Comparison of ENCODE assay signal across 8 cellular contexts in the genomic region with DNA sequence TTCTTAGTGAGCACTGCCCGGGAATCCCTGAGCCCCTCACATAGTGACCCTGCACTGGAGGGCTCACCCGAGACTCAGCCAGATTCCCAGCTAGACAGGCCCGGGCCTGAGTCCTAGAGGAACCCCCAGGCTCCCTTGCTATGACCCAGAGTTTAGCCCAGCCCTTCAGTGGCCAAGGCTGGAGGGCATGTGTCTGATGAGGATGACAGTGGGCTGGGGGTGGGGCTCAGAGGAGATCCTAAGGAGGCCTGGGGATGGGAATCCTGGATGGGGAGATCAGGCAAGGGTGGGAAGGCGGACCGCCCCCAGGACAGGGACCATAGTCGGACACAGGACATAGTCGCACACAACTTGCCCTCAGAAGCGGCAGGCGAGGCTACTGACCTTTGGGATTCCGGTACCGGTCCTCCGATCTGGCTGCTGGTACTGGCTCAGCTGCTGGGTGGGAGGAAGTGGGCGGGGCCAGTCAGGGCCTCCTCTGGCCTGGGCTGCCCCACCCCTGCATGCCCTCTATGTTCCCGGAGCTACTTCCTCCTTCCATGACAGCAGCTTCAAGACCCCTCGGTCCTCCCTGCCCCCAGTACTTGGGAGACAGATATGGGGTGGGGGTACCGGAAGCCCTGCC. TPM values are rescaled to one million over a fixed set of nuclear protein-coding genes. Genes with fewer than 3 reads are reported as not detected.
DNase-seq lines count a peak whose midpoint lies in the region; ATAC-seq and TF ChIP-seq lines count a peak whose summit lies in the region.

No MANE protein-coding gene starts in this region.

- TF ChIP-seq POLR2A in esophagus squamous epithelium (IDR thresholded peaks at IDR 0.05) = no peak

- no peaks in the 10 kb centered on the region for H3K9me3 ChIP-seq in esophagus squamous epithelium

- H3K4me3 ChIP-seq in esophagus squamous epithelium = peak overlapping the region in 2 of 4 donors; percentile 27 to 53

- peaks cover 4% of the 10 kb centered on the region for H3K27me3 Mint-ChIP-seq in activated CD4-positive, alpha-beta T cell treated with anti-CD3 and anti-CD28 coated beads, Interleukin-2, amount 10 ng/mL, durations not matched to agents 24 days and 14 days

- peaks cover 18% of the 10 kb centered on the region for H3K4me1 Mint-ChIP-seq in activated CD4-positive, alpha-beta T cell treated with anti-CD3 and anti-CD28 coated beads, Interleukin-2, amount 10 ng/mL, durations not matched to agents 24 days and 14 days

- DNase-seq in ELR (ENCODE audit: low read depth) = peak; percentile 32
- DNase-seq in activated CD4-positive, alpha-beta T cell treated with anti-CD3 and anti-CD28 coated beads, Interleukin-2, amount 10 ng/mL, durations not matched to agents 24 days and 14 days = peak; percentile 89
- DNase-seq in esophagus squamous epithelium (lab: John Stamatoyannopoulos, UW) = no peak
- DNase-seq in stimulated activated CD4-positive, alpha-beta T cell treated with anti-CD3 and anti-CD28 coated beads, Interleukin-12 subunit alpha, Interleukin-12 subunit beta, amount 100 ng/mL, for 4 hours = peak; percentile 55
- DNase-seq in inferior parietal cortex (ENCODE audit: extremely low spot score) = no peak
- DNase-seq in DMS79 treated with DMSO at 0.1 percent for 48 hours (lab: John Stamatoyannopoulos, UW) = no peak
- no peak for DNase-seq in DMS 273 (lab: John Stamatoyannopoulos, UW; ENCODE audit: unreplicated experiment)

- H3K27ac Mint-ChIP-seq in activated CD4-positive, alpha-beta T cell treated with anti-CD3 and anti-CD28 coated beads, Interleukin-2, amount 10 ng/mL, durations not matched to agents 24 days and 14 days = peak overlapping the region; percentile 95

- WGBS in esophagus squamous epithelium, 2 donors = 61 to 78% methylated on average over 7 to 8 of the region's 16 CpGs

- ATAC-seq in HG02852 (IDR thresholded peaks at IDR 0.05; ENCODE audit: unreplicated experiment) = peak; percentile 45

- H3K4me3 Mint-ChIP-seq in activated CD4-positive, alpha-beta T cell treated with anti-CD3 and anti-CD28 coated beads, Interleukin-2, amount 10 ng/mL, durations not matched to agents 24 days and 14 days = peak overlapping the region; percentile 98

- TF ChIP-seq CTCF in esophagus squamous epithelium (IDR thresholded peaks at IDR 0.05) = no peak

- peaks cover 5 to 30% (median 5%) of the 10 kb centered on the region in 3 donors for H3K4me1 ChIP-seq in esophagus squamous epithelium

- H3K27ac ChIP-seq in esophagus squamous epithelium = peak overlapping the region; percentile 15 to 74 (median 52)

- H3K36me3 Mint-ChIP-seq in activated CD4-positive, alpha-beta T cell treated with anti-CD3 and anti-CD28 coated beads, Interleukin-2, amount 10 ng/mL, durations not matched to agents 24 days and 14 days (ENCODE audit: low read depth) = peaks cover 7% of the 10 kb centered on the region

- H3K27me3 ChIP-seq in esophagus squamous epithelium = peaks cover 0 to 5% (median 0%) of the 10 kb centered on the region in 4 donors

- no peaks in the 10 kb centered on the region for H3K36me3 ChIP-seq in esophagus squamous epithelium

- no peaks in the 10 kb centered on the region for H3K9me3 Mint-ChIP-seq in activated CD4-positive, alpha-beta T cell treated with anti-CD3 and anti-CD28 coated beads, Interleukin-2, amount 10 ng/mL, durations not matched to agents 24 days and 14 days

- intact Hi-C loops in activated CD4-positive, alpha-beta T cell treated with anti-CD3 and anti-CD28 coated beads, Interleukin-2, amount 10 ng/mL, durations not matched to agents 24 days and 14 days (cut with micrococcal nuclease) = loop anchor here (5.0 kb wide), 1 partner anchor 56 kb away; no protein-coding TSS in a partner anchor
- intact Hi-C loops in esophagus squamous epithelium (cut with DNase I) = no loop called here

RNA-seq across cellular contexts. Expression of gene CD79B, which starts 1.1 kb away (rescaled TPM):
- total RNA-seq in activated CD4-positive, alpha-beta T cell treated with anti-CD3 and anti-CD28 coated beads, Interleukin-2, amount 10 ng/mL, durations not matched to agents 24 days and 14 days = 24.4 and 29.2 TPM in 2 replicates
- total RNA-seq in esophagus squamous epithelium = 1 to 10 TPM in 3 of 4 donors, not detected in 1; 1.1 to 2.0 (median 1.3) TPM

RNA-seq across cellular contexts. Expression of gene GH1, which starts 12.4 kb away (rescaled TPM):
- total RNA-seq in activated CD4-positive, alpha-beta T cell treated with anti-CD3 and anti-CD28 coated beads, Interleukin-2, amount 10 ng/mL, durations not matched to agents 24 days and 14 days = not detected in 2 replicates
- total RNA-seq in esophagus squamous epithelium = not detected

RNA-seq across cellular contexts. Expression of gene CSHL1, which starts 20.0 kb away (rescaled TPM):
- total RNA-seq in activated CD4-positive, alpha-beta T cell treated with anti-CD3 and anti-CD28 coated beads, Interleukin-2, amount 10 ng/mL, durations not matched to agents 24 days and 14 days = not detected in 2 replicates
- not detected for total RNA-seq in esophagus squamous epithelium

RNA-seq across cellular contexts. Expression of gene CSH1, which starts 34.7 kb away (rescaled TPM):
- not detected in 2 replicates for total RNA-seq in activated CD4-positive, alpha-beta T cell treated with anti-CD3 and anti-CD28 coated beads, Interleukin-2, amount 10 ng/mL, durations not matched to agents 24 days and 14 days
- total RNA-seq in esophagus squamous epithelium = not detected

RNA-seq across cellular contexts. Expression of gene SCN4A, which starts 41.7 kb away (rescaled TPM):
- 0.05 and 0.40 TPM in 2 replicates for total RNA-seq in activated CD4-positive, alpha-beta T cell treated with anti-CD3 and anti-CD28 coated beads, Interleukin-2, amount 10 ng/mL, durations not matched to agents 24 days and 14 days
- under 1 TPM in 2 of 4 donors, not detected in 2; under 0.01 to 0.12 TPM for total RNA-seq in esophagus squamous epithelium

Comparison
In these comparisons a context has a peak if more than half of its experiments do, and no peak if none do; other contexts are left out.
1. DNase-seq: peak in ELR (single experiment), activated CD4-positive, alpha-beta T cell treated with anti-CD3 and anti-CD28 coated beads, Interleukin-2, amount 10 ng/mL, durations not matched to agents 24 days and 14 days (single experiment) and stimulated activated CD4-positive, alpha-beta T cell treated with anti-CD3 and anti-CD28 coated beads, Interleukin-12 subunit alpha, Interleukin-12 subunit beta, amount 100 ng/mL, for 4 hours (single experiment); none in esophagus squamous epithelium (single experiment), inferior parietal cortex (single experiment), DMS79 treated with DMSO at 0.1 percent for 48 hours (single experiment) and DMS 273 (single experiment).